In the genomic region with DNA sequence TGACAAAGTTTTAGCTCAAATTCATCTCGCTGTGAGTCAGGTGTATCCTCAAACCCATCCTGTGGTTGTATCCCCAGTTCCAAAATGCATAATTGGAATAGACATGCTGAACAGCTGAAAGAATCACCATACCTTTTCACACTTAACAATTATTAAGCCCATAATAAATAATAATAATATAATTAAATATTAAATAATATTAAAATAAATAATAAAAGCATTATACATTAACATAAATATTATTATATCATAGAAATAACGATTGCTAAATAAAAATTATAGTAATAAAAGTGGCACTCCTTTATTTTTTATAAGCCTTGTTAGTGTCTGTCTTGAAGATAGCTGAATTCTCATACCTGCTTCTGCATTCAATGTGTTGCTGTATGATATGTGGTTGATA, we compare ENCODE assay signal across 30 cellular contexts.
"Had no signal": no experiment of that assay in that cellular context is flagged by ENCODE, and none has a peak within 500 bp of the region (broad histone marks: within the 10 kb centered on the region; RNA-seq: fewer than 3 reads in every experiment).

No MANE protein-coding gene starts in this region.

- H3K27ac ChIP-seq: neural progenitor cell, ovary, parathyroid adenoma, psoas muscle, right lobe of liver, sigmoid colon, suprapubic skin, testis, tibial artery, transverse colon, upper lobe of right lung, uterus had no signal

- H3K27me3 Mint-ChIP-seq: progenitor cell of endocrine pancreas; stimulated activated memory B cell treated with anti-CD40 and anti-IgM and Interleukin-4, amounts not matched to agents 10 μg/mL and 1 μg/mL and 100 μg/mL, for 72 hours; stimulated activated naive CD8-positive, alpha-beta T cell treated with anti-CD3 and anti-CD28 coated beads, Interleukin-15, amount 100 ng/mL, for 72 hours; type B pancreatic cell had no signal

- H2AFZ ChIP-seq: neural progenitor cell, parathyroid adenoma had no signal

- H3K9me3 Mint-ChIP-seq: natural killer cell, neural progenitor cell had no signal

- H3K4me1 ChIP-seq: neural progenitor cell, parathyroid adenoma, psoas muscle, right lobe of liver, sigmoid colon, suprapubic skin, testis, tibial artery, transverse colon, upper lobe of right lung, uterus had no signal

- H3K9ac ChIP-seq: neural progenitor cell, parathyroid adenoma had no signal

- FAIRE-seq: small intestine had no signal

- H3K36me3 ChIP-seq: neural progenitor cell, ovary, right lobe of liver, sigmoid colon, suprapubic skin, tibial artery, transverse colon, upper lobe of right lung, uterus had no signal

- H3K4me3 ChIP-seq: neural progenitor cell, ovary, psoas muscle, right lobe of liver, sigmoid colon, suprapubic skin, testis, tibial artery, transverse colon, upper lobe of right lung, uterus had no signal

- H3K27me3 ChIP-seq: neural progenitor cell, ovary, right lobe of liver, sigmoid colon, suprapubic skin, testis, tibial artery, transverse colon, upper lobe of right lung, uterus had no signal

- H3K4me2 ChIP-seq: neural progenitor cell had no signal

- DNase-seq: natural killer cell; occipital lobe; ovary; posterior cingulate gyrus; psoas muscle; right cardiac atrium; right lobe of liver; sigmoid colon; small intestine; stimulated activated CD4-positive, alpha-beta T cell treated with anti-CD3 and anti-CD28 coated beads, Interleukin-15, amount 100 ng/mL, for 24 hours; stimulated activated CD4-positive, alpha-beta T cell treated with anti-CD3 and anti-CD28 coated beads, Interleukin-2, amount 100 ng/mL, for 24 hours; stimulated activated CD4-positive, alpha-beta T cell treated with anti-CD3 and anti-CD28 coated beads, Interleukin-4, amount 100 ng/mL, for 1 hour; stimulated activated CD4-positive, alpha-beta T cell treated with anti-CD3 and anti-CD28 coated beads, Interleukin-4, amount 100 ng/mL, for 4 hours; stimulated activated CD8-positive, alpha-beta memory T cell treated with anti-CD3 and anti-CD28 coated beads, Interleukin-4, amount 100 ng/mL, for 48 hours; stimulated activated naive CD4-positive, alpha-beta T cell; stimulated activated naive CD8-positive, alpha-beta T cell treated with anti-CD3 and anti-CD28 coated beads, Interleukin-15, amount 100 ng/mL, for 72 hours; stimulated activated naive CD8-positive, alpha-beta T cell treated with anti-CD3 and anti-CD28 coated beads, Interleukin-15, Interleukin-2, amounts not matched to agents 100 U/mL and 50 U/mL, for 24 hours; substantia nigra; testis; tibial artery; transverse colon; upper lobe of right lung; uterus had no signal

- H3K9me3 ChIP-seq: ovary, psoas muscle, right lobe of liver, suprapubic skin, testis, tibial artery, transverse colon, upper lobe of right lung, uterus had no signal

- H3K4me3 Mint-ChIP-seq: natural killer cell; nephron; neural progenitor cell; stimulated activated memory B cell treated with anti-CD40 and anti-IgM and Interleukin-4, amounts not matched to agents 10 μg/mL and 1 μg/mL and 100 μg/mL, for 72 hours; stimulated activated naive CD8-positive, alpha-beta T cell treated with anti-CD3 and anti-CD28 coated beads, Interleukin-15, amount 100 ng/mL, for 72 hours; type B pancreatic cell had no signal

- H3K36me3 Mint-ChIP-seq: natural killer cell; neural progenitor cell; stimulated activated memory B cell treated with anti-CD40 and anti-IgM and Interleukin-4, amounts not matched to agents 10 μg/mL and 1 μg/mL and 100 μg/mL, for 72 hours; type B pancreatic cell had no signal

- ATAC-seq: natural killer cell; psoas muscle; right cardiac atrium; right lobe of liver; stimulated activated memory B cell treated with anti-CD40 and anti-IgM and Interleukin-4, amounts not matched to agents 10 μg/mL and 1 μg/mL and 100 μg/mL, for 72 hours; stimulated activated naive CD8-positive, alpha-beta T cell treated with anti-CD3 and anti-CD28 coated beads, Interleukin-15, amount 100 ng/mL, for 72 hours; stimulated activated naive CD8-positive, alpha-beta T cell treated with anti-CD3 and anti-CD28 coated beads, Interleukin-15, Interleukin-2, amounts not matched to agents 100 U/mL and 50 U/mL, for 24 hours; upper lobe of right lung had no signal

- H3K27ac Mint-ChIP-seq: natural killer cell; nephron; neural progenitor cell; progenitor cell of endocrine pancreas; stimulated activated memory B cell treated with anti-CD40 and anti-IgM and Interleukin-4, amounts not matched to agents 10 μg/mL and 1 μg/mL and 100 μg/mL, for 72 hours; stimulated activated naive CD8-positive, alpha-beta T cell treated with anti-CD3 and anti-CD28 coated beads, Interleukin-15, amount 100 ng/mL, for 72 hours; type B pancreatic cell had no signal
